In the genomic region with DNA sequence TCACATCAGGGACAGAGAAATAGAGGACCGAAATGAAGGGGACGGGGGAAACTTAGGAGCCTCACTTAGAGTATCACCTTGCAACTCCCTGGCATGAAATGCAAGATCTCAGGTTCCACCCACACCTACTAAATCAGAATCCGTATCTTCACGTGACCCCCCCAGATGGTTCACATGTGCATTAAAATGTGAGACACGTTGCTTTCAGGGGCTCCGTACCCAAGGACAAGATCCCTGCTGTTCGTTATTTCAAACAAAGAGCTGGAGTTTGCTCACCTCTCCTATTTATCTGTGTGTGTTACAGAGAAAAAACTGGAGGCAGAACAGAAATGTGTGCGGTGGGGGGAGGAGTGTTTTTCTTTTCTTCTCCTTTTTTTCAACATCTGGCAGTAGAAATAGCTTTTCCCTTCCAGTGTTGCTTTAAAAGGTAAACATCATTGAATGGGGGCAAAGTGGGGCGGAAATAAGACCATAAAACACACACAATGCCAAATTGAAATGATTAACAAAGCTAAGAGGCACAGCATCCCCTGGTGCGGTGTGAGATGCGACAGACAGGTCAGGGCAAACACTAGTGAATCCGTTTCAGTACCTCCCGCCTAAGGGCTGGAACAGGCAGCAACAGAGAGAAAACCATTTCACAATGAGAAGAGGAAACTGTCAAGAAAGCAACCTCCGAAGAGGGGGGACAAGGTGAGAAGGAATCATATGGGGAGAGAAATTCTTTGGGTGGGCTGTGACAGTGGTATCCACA, we compare ENCODE assay signal across 1 cellular context.
TF ChIP-seq lines count a peak whose summit lies in the region.

No MANE protein-coding gene starts in this region.

TF ChIP-seq in GM23338, 12 proteins besides CTCF, POLR2A, EP300 and RAD21 (continued from another document):
- no peak for TF ChIP-seq ZNF462 (CRISPR knock-in tag; IDR thresholded peaks at IDR 0.05)
